In genomic region chr13:84864341-84864740, GRCh38 we compare ENCODE assay signal across 35 cellular contexts.
"Had no signal": no experiment of that assay in that cellular context is flagged by ENCODE, and none has a peak within 500 bp of the region (broad histone marks: within the 10 kb centered on the region; RNA-seq: fewer than 3 reads in every experiment).

No MANE protein-coding gene starts in this region.

- H3K4me3 Mint-ChIP-seq: activated naive CD4-positive, alpha-beta T cell treated with anti-CD3 and anti-CD28 coated beads for 36 hours; activated naive CD8-positive, alpha-beta T cell treated with anti-CD3 and anti-CD28 coated beads for 36 hours; activated T-helper 1 cell treated with anti-CD3 and anti-CD28 coated beads, Interleukin-12 subunit alpha, Interleukin-12 subunit beta, Interleukin-2, Interleukin-4 antibody, amounts not matched to agents 30 ng/mL and 10 ng/mL and 1 ng/mL, durations not matched to agents 14 hours and 24 hours and 36 hours; brain; mesothelial cell of epicardium; naive B cell; nephron progenitor cell; stimulated activated memory B cell treated with anti-CD40 and anti-IgM and Interleukin-4, amounts not matched to agents 10 μg/mL and 1 μg/mL and 100 μg/mL, for 72 hours; stimulated activated naive CD8-positive, alpha-beta T cell treated with anti-CD3 and anti-CD28 coated beads, Interleukin-15, amount 100 ng/mL, for 72 hours; type B pancreatic cell had no signal

- H3K36me3 ChIP-seq: ascending aorta, gastrocnemius medialis, pancreas, prostate gland, sigmoid colon, uterus had no signal

- H3K27ac ChIP-seq: ascending aorta, coronary artery, dorsolateral prefrontal cortex, gastrocnemius medialis, pancreas, prostate gland, sigmoid colon, uterus, VCaP had no signal

- H3K4me1 Mint-ChIP-seq: activated naive CD8-positive, alpha-beta T cell treated with anti-CD3 and anti-CD28 coated beads for 36 hours; naive B cell; stimulated activated memory B cell treated with anti-CD40 and anti-IgM and Interleukin-4, amounts not matched to agents 10 μg/mL and 1 μg/mL and 100 μg/mL, for 72 hours; stimulated activated naive CD8-positive, alpha-beta T cell treated with anti-CD3 and anti-CD28 coated beads, Interleukin-15, amount 100 ng/mL, for 72 hours had no signal

- H3K36me3 Mint-ChIP-seq: activated naive CD8-positive, alpha-beta T cell treated with anti-CD3 and anti-CD28 coated beads for 36 hours; brain; mesothelial cell of epicardium; naive B cell; stimulated activated memory B cell treated with anti-CD40 and anti-IgM and Interleukin-4, amounts not matched to agents 10 μg/mL and 1 μg/mL and 100 μg/mL, for 72 hours; type B pancreatic cell had no signal

- DNase-seq: activated CD4-positive, alpha-beta T cell treated with anti-CD3 and anti-CD28 coated beads for 48 hours; activated CD4-positive, alpha-beta T cell treated with anti-CD3 and anti-CD28 coated beads, Interleukin-2, amount 50 U/mL, for 48 hours; activated CD8-positive, alpha-beta memory T cell treated with anti-CD3 and anti-CD28 coated beads, Interleukin-2, amount 50 U/mL, for 4 hours; activated effector memory CD4-positive, alpha-beta T cell treated with anti-CD3 and anti-CD28 coated beads, Interleukin-2, amount 50 U/mL, for 16 hours; activated naive CD4-positive, alpha-beta T cell treated with anti-CD3 and anti-CD28 coated beads for 36 hours; activated naive CD8-positive, alpha-beta T cell treated with anti-CD3 and anti-CD28 coated beads for 36 hours; activated T-cell treated with anti-CD3 and anti-CD28 coated beads, Interleukin-2, amount 50 U/mL, for 1 hour; dorsolateral prefrontal cortex; effector memory CD4-positive, alpha-beta T cell; gastrocnemius medialis; glutamatergic neuron; left ventricle myocardium superior; naive B cell; nephron progenitor cell; nucleus accumbens; pancreas; retina; sigmoid colon; small intestine; stimulated activated CD4-positive, alpha-beta T cell treated with anti-CD3 and anti-CD28 coated beads, Interleukin-1b, Interleukin-23, amount 100 ng/mL, for 48 hours; stimulated activated CD4-positive, alpha-beta T cell treated with anti-CD3 and anti-CD28 coated beads, Interleukin-4, amount 100 ng/mL, for 4 hours; stimulated activated CD8-positive, alpha-beta memory T cell treated with anti-CD3 and anti-CD28 coated beads, Interleukin-4, amount 100 ng/mL, for 48 hours; stimulated activated naive CD8-positive, alpha-beta T cell treated with anti-CD3 and anti-CD28 coated beads, Interleukin-15, amount 100 ng/mL, for 72 hours; substantia nigra; T-helper 9 cell; uterus had no signal

- H3K27me3 Mint-ChIP-seq: activated naive CD8-positive, alpha-beta T cell treated with anti-CD3 and anti-CD28 coated beads for 36 hours; naive B cell; stimulated activated memory B cell treated with anti-CD40 and anti-IgM and Interleukin-4, amounts not matched to agents 10 μg/mL and 1 μg/mL and 100 μg/mL, for 72 hours; stimulated activated naive CD8-positive, alpha-beta T cell treated with anti-CD3 and anti-CD28 coated beads, Interleukin-15, amount 100 ng/mL, for 72 hours; type B pancreatic cell had no signal

- H3K27ac Mint-ChIP-seq: activated naive CD4-positive, alpha-beta T cell treated with anti-CD3 and anti-CD28 coated beads for 36 hours; activated naive CD8-positive, alpha-beta T cell treated with anti-CD3 and anti-CD28 coated beads for 36 hours; activated T-helper 1 cell treated with anti-CD3 and anti-CD28 coated beads, Interleukin-12 subunit alpha, Interleukin-12 subunit beta, Interleukin-2, Interleukin-4 antibody, amounts not matched to agents 30 ng/mL and 10 ng/mL and 1 ng/mL, durations not matched to agents 14 hours and 24 hours and 36 hours; brain; mesothelial cell of epicardium; naive B cell; nephron progenitor cell; stimulated activated memory B cell treated with anti-CD40 and anti-IgM and Interleukin-4, amounts not matched to agents 10 μg/mL and 1 μg/mL and 100 μg/mL, for 72 hours; stimulated activated naive CD8-positive, alpha-beta T cell treated with anti-CD3 and anti-CD28 coated beads, Interleukin-15, amount 100 ng/mL, for 72 hours; type B pancreatic cell had no signal

- H3K4me1 ChIP-seq: ascending aorta, gastrocnemius medialis, pancreas, prostate gland, sigmoid colon, uterus had no signal

- H3K27me3 ChIP-seq: ascending aorta, dorsolateral prefrontal cortex, gastrocnemius medialis, pancreas, sigmoid colon, uterus had no signal

- H3K9me3 Mint-ChIP-seq: activated naive CD4-positive, alpha-beta T cell treated with anti-CD3 and anti-CD28 coated beads for 36 hours; activated naive CD8-positive, alpha-beta T cell treated with anti-CD3 and anti-CD28 coated beads for 36 hours; activated T-helper 1 cell treated with anti-CD3 and anti-CD28 coated beads, Interleukin-12 subunit alpha, Interleukin-12 subunit beta, Interleukin-2, Interleukin-4 antibody, amounts not matched to agents 30 ng/mL and 10 ng/mL and 1 ng/mL, durations not matched to agents 14 hours and 24 hours and 36 hours; brain; mesothelial cell of epicardium; nephron progenitor cell; stimulated activated naive CD8-positive, alpha-beta T cell treated with anti-CD3 and anti-CD28 coated beads, Interleukin-15, amount 100 ng/mL, for 72 hours; type B pancreatic cell had no signal

- H3K4me3 ChIP-seq: ascending aorta, coronary artery, dorsolateral prefrontal cortex, gastrocnemius medialis, pancreas, prostate gland, sigmoid colon, uterus had no signal

- H3K9me3 ChIP-seq: ascending aorta, gastrocnemius medialis, pancreas, prostate gland, sigmoid colon, uterus had no signal
